Comparison of ENCODE assay signal across 9 cellular contexts in the genomic region with DNA sequence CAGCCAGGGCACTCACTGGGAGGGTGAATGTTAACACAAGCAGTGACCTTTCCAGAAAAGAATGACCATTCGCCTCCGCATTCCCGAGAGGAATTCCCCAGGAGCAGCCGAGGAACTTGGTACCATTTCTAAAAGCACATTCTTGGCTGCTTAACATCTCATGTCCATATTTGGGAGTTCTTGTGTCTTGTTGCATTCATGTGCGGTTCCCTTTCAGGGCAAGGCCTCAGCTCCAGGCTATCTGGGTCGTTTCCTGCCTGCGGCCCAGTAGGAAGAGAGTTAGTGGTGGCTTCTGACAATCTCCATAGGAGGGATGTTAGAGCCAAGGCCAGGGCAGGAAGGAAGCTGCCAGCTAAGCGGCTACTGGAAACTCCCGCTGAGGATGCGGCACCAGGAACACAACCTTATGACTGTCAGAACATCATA. TPM values are rescaled to one million over a fixed set of nuclear protein-coding genes. Genes with fewer than 3 reads are reported as not detected.
DNase-seq lines count a peak whose midpoint lies in the region; ATAC-seq and TF ChIP-seq lines count a peak whose summit lies in the region.
"Had no signal": no experiment of that assay in that cellular context is flagged by ENCODE, and none has a peak within 500 bp of the region (broad histone marks: within the 10 kb centered on the region; RNA-seq: fewer than 3 reads in every experiment).

No MANE protein-coding gene starts in this region.

- H3K27ac ChIP-seq in HUES6 (ENCODE audit: low read depth, low read length) (peak overlapping the region; percentile 65; the same call in 1 of the 2 replicates), thoracic aorta (peak overlapping the region; percentile 45 to 54)
- H3K27ac ChIP-seq: PC-9 had no signal

- no peaks in the 10 kb centered on the region for H3K27me3 ChIP-seq in HUES6 (ENCODE audit: control insufficient read depth, insufficient read depth, low read length)
- H3K27me3 ChIP-seq in kidney epithelial cell (ENCODE audit: control insufficient read depth, insufficient read depth, low read length), result no peaks in the 10 kb centered on the region
- no peaks in the 10 kb centered on the region for H3K27me3 ChIP-seq in thoracic aorta (replicated peaks; ENCODE audit: insufficient read depth)

- TF ChIP-seq CTCF in cardiac fibroblast (IDR thresholded peaks at IDR 0.05; ENCODE audit: low read depth, low read length) (no peak), kidney epithelial cell (IDR thresholded peaks at IDR 0.05; ENCODE audit: insufficient read depth, low read length, poor library complexity, severe bottlenecking) (no peak), thoracic aorta (IDR thresholded peaks at IDR 0.05) (no peak)

- H3K9ac ChIP-seq in HUES6 (ENCODE audit: low read length), result peak overlapping the region; percentile 55

- H3K4me3 ChIP-seq in HUES6 (ENCODE audit: low read depth, low read length), result no peak overlapping the region
- no peak overlapping the region for H3K4me3 ChIP-seq in cardiac fibroblast (replicated peaks in 1 of 2; ENCODE audit: low read depth in 2 of 2, low read length in 2 of 2)
- no peak overlapping the region for H3K4me3 ChIP-seq in kidney epithelial cell (ENCODE audit: low read depth, low read length)
- H3K4me3 ChIP-seq in thoracic aorta, result no peak overlapping the region
- H3K4me3 ChIP-seq: PC-9 had no signal

- peaks cover 20% of the 10 kb centered on the region for H3K9me3 ChIP-seq in HUES6 (ENCODE audit: control insufficient read depth, insufficient read depth, low read depth, low read length)
- no peaks in the 10 kb centered on the region for H3K9me3 ChIP-seq in thoracic aorta

- DNase-seq in cardiac fibroblast (ENCODE audit: low read depth in 2 of 2), result peak; percentile 87 to 93
- peak; percentile 97 for DNase-seq in kidney epithelial cell (ENCODE audit: low read depth)
- DNase-seq in thoracic aorta (ENCODE audit: low spot score), result peak; percentile 42
- DNase-seq in stimulated activated naive CD4-positive, alpha-beta T cell treated with Interleukin-2 at 50 U/mL for 16 hours (lab: John Stamatoyannopoulos, UW), result no peak

- ATAC-seq in thoracic aorta (ENCODE audit: insufficient number of reproducible peaks, low FRiP score, low read depth) (peak; percentile 90), HG02588 (IDR thresholded peaks at IDR 0.05; ENCODE audit: unreplicated experiment) (no peak), GM19467 (IDR thresholded peaks at IDR 0.05; ENCODE audit: unreplicated experiment) (no peak), GM21360 (IDR thresholded peaks at IDR 0.05; ENCODE audit: unreplicated experiment) (no peak)

- peaks cover 41% of the 10 kb centered on the region for H3K4me1 ChIP-seq in HUES6 (ENCODE audit: control insufficient read depth, insufficient read depth, low read length)
- peaks cover 16 to 51% of the 10 kb centered on the region in 2 donors for H3K4me1 ChIP-seq in thoracic aorta (ENCODE audit: control insufficient read depth in 1 of 2, low read depth in 2 of 2)

- H3K36me3 ChIP-seq in HUES6 (ENCODE audit: control insufficient read depth, insufficient read depth, low read length) (no peaks in the 10 kb centered on the region), kidney epithelial cell (ENCODE audit: control insufficient read depth, insufficient read depth, low read length) (no peaks in the 10 kb centered on the region), thoracic aorta (no peaks in the 10 kb centered on the region)

RNA-seq across cellular contexts. Expression of a gene that starts 27.9 kb away (rescaled TPM):
- total RNA-seq in kidney epithelial cell (26.9 and 34.4 TPM in 2 replicates), thoracic aorta (10 to 100 TPM; 13.8 to 23.2 TPM)
